1 cellular context compared by ENCODE assay signal in the genomic region with DNA sequence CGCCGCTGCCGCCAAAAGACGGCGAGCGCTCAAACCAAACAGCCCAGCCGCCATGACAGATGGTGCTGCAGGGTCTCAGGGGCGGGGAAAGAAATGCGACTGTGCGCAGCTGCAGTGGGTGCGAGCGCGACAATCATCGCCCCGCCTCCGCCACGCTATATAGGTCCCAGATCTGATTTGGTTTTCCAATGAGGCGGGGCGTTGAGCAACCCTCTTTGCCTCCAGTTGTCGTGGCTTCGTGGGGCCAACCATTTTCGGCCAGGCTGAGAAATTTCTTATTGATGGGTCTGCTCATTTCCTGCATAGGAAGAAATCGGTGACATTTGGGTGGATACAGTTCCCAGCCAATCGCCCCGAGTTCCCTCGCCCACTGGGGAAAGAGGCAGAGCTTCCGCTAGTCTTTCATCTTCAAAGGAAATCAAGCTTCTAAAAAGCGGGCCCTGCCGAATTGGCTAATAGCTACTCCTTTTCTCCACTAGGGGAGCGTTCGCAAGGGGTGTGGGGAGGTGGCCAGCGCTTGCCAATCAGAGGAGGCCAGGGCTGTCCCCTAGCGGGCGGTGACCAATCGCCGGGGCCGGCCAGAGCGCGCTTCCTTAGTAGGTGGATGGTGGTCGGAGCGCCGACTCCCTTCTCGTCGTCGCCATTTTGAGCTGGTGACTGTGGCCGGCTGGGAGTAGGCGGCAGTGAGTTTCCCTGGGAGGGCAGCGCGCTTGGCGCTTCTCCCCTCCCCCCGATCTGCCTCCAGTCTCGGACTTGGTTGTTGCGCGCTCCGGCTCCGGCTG.
TF ChIP-seq lines count a peak whose summit lies in the region.

TSS of gene NDUFB11 (minus strand) at position 77 of the 782 bp plus-strand sequence. CDS start at position 54, 23 bp downstream.
A gene with protein sequence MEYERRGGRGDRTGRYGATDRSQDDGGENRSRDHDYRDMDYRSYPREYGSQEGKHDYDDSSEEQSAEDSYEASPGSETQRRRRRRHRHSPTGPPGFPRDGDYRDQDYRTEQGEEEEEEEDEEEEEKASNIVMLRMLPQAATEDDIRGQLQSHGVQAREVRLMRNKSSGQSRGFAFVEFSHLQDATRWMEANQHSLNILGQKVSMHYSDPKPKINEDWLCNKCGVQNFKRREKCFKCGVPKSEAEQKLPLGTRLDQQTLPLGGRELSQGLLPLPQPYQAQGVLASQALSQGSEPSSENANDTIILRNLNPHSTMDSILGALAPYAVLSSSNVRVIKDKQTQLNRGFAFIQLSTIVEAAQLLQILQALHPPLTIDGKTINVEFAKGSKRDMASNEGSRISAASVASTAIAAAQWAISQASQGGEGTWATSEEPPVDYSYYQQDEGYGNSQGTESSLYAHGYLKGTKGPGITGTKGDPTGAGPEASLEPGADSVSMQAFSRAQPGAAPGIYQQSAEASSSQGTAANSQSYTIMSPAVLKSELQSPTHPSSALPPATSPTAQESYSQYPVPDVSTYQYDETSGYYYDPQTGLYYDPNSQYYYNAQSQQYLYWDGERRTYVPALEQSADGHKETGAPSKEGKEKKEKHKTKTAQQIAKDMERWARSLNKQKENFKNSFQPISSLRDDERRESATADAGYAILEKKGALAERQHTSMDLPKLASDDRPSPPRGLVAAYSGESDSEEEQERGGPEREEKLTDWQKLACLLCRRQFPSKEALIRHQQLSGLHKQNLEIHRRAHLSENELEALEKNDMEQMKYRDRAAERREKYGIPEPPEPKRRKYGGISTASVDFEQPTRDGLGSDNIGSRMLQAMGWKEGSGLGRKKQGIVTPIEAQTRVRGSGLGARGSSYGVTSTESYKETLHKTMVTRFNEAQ (plus strand): TSS at position 596 of the 782 bp plus-strand sequence. CDS start 2,261 bp downstream, outside the sequence.

TF ChIP-seq in K562, 482 proteins besides CTCF, POLR2A, EP300 and RAD21 (continued from another document and continues in another):
- TF ChIP-seq E4F1 (CRISPR knock-in tag; IDR thresholded peaks at IDR 0.05; ENCODE audit: borderline replicate concordance), result no peak
- TF ChIP-seq MTF1 (CRISPR knock-in tag; IDR thresholded peaks at IDR 0.05; ENCODE audit: borderline replicate concordance), result no peak
- peak; percentile 45; the same call in 1 of the 2 replicates for TF ChIP-seq GTF2E2 (tag; IDR thresholded peaks at IDR 0.05)
- no peak for TF ChIP-seq HDAC3 (IDR thresholded peaks at IDR 0.05; ENCODE audit: borderline replicate concordance, partially characterized antibody)
- peak; percentile 83 for TF ChIP-seq POLR2H (tag; IDR thresholded peaks at IDR 0.05; ENCODE audit: low read depth)
- TF ChIP-seq SNRNP70 (optimal IDR thresholded peaks at IDR 0.05; ENCODE audit: low read depth, low read length), result no peak
- TF ChIP-seq ZNF277 (CRISPR knock-in tag; IDR thresholded peaks at IDR 0.05; ENCODE audit: borderline replicate concordance), result no peak
- no peak for TF ChIP-seq TAF15 (IDR thresholded peaks at IDR 0.05; ENCODE audit: low read depth, low read length)
- no peak for TF ChIP-seq ESRRB (CRISPR knock-in tag; IDR thresholded peaks at IDR 0.05; ENCODE audit: borderline replicate concordance)
- no peak for TF ChIP-seq ZBTB40 (IDR thresholded peaks at IDR 0.05)
- TF ChIP-seq ZBTB40 (CRISPR knock-in tag; IDR thresholded peaks at IDR 0.05), result no peak
- TF ChIP-seq SIN3B (IDR thresholded peaks at IDR 0.05; ENCODE audit: low read depth), result 0 out of 2 replicates have a peak, but pooled peaks have one; percentile 37
- TF ChIP-seq, protein P1, sequence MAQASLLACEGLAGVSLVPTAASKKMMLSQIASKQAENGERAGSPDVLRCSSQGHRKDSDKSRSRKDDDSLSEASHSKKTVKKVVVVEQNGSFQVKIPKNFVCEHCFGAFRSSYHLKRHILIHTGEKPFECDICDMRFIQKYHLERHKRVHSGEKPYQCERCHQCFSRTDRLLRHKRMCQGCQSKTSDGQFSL (CRISPR knock-in tag; IDR thresholded peaks at IDR 0.05), result no peak; the same call in 1 of the 2 replicates
- TF ChIP-seq, protein P1 (tag; IDR thresholded peaks at IDR 0.05), result peak in 1 of 2 experiments; percentile 86; a peak in 1 of 4 replicates
- 0 out of 2 replicates have a peak, but pooled peaks have one; percentile 10 for TF ChIP-seq TRIM28 (IDR thresholded peaks at IDR 0.05)
- TF ChIP-seq, protein P2, sequence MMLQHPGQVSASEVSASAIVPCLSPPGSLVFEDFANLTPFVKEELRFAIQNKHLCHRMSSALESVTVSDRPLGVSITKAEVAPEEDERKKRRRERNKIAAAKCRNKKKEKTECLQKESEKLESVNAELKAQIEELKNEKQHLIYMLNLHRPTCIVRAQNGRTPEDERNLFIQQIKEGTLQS (IDR thresholded peaks at IDR 0.05), result 0 out of 2 replicates have a peak, but pooled peaks have one; percentile 12
- TF ChIP-seq, protein P2 (CRISPR knock-in tag; conservative IDR thresholded peaks at IDR 0.05), result no peak
- TF ChIP-seq ZBTB26 (CRISPR knock-in tag; IDR thresholded peaks at IDR 0.05), result no peak
- TF ChIP-seq FOXK2 (conservative IDR thresholded peaks at IDR 0.05 in 1 of 2, IDR thresholded peaks at IDR 0.05 in 1 of 2; ENCODE audit: low read depth in 2 of 2), result 0 out of 4 replicates have a peak, but pooled peaks of 1 of the 2 experiments have one; percentile 53
- TF ChIP-seq HDAC6 (IDR thresholded peaks at IDR 0.05; ENCODE audit: low read depth, low read length), result no peak
- no peak for TF ChIP-seq ZBTB2 (IDR thresholded peaks at IDR 0.05)
- no peak for TF ChIP-seq ZNF3 (CRISPR knock-in tag; IDR thresholded peaks at IDR 0.05)
- TF ChIP-seq JUN (IDR thresholded peaks at IDR 0.05; ENCODE audit: borderline replicate concordance, low read depth, low read length), result no peak
- TF ChIP-seq JUN (CRISPR knock-in tag; IDR thresholded peaks at IDR 0.05; ENCODE audit: borderline replicate concordance), result 0 out of 2 replicates have a peak, but pooled peaks have one; percentile 78
- no peak for TF ChIP-seq ZC3H4 (CRISPR knock-in tag; IDR thresholded peaks at IDR 0.05; ENCODE audit: borderline replicate concordance)
- TF ChIP-seq ZKSCAN8 (CRISPR knock-in tag; IDR thresholded peaks at IDR 0.05), result no peak
- TF ChIP-seq STAG1 (CRISPR knock-in tag; IDR thresholded peaks at IDR 0.05; ENCODE audit: borderline replicate concordance), result no peak
